ENCODE assay signal across 26 cellular contexts in genomic region chr3:100804631-100805030, GRCh38.
"Had no signal": no experiment of that assay in that cellular context is flagged by ENCODE, and none has a peak within 500 bp of the region (broad histone marks: within the 10 kb centered on the region; RNA-seq: fewer than 3 reads in every experiment).

No MANE protein-coding gene starts in this region.

- H3K9me3 Mint-ChIP-seq: natural killer cell treated with Interleukin-12 subunit alpha and Interleukin-12 subunit beta and Interleukin-15 and Interleukin-18, amount 100 ng/mL, for 72 hours; neural progenitor cell; stimulated activated effector memory CD8-positive, alpha-beta T cell treated with anti-CD3 and anti-CD28 coated beads, Interleukin-12 subunit alpha, Interleukin-12 subunit beta, amount 100 ng/mL, for 72 hours; stimulated activated naive B cell treated with anti-CD40 and anti-IgM and Interleukin-4, amounts not matched to agents 10 μg/mL and 1 μg/mL and 100 μg/mL, for 72 hours; stimulated activated naive CD8-positive, alpha-beta T cell treated with anti-CD3 and anti-CD28 coated beads, Interleukin-15, Interleukin-2, amounts not matched to agents 100 ng/mL and 50 ng/mL, for 24 hours had no signal

- H3K9me3 ChIP-seq: ovary, psoas muscle, right lobe of liver, sigmoid colon, stomach, thoracic aorta, thyroid gland, tibial nerve, upper lobe of left lung, vagina had no signal

- H3K4me2 ChIP-seq: neural progenitor cell had no signal

- H3K4me3 Mint-ChIP-seq: natural killer cell treated with Interleukin-12 subunit alpha and Interleukin-12 subunit beta and Interleukin-15 and Interleukin-18, amount 100 ng/mL, for 72 hours; neural progenitor cell; stimulated activated effector memory CD8-positive, alpha-beta T cell treated with anti-CD3 and anti-CD28 coated beads, Interleukin-12 subunit alpha, Interleukin-12 subunit beta, amount 100 ng/mL, for 72 hours; stimulated activated naive B cell treated with anti-CD40 and anti-IgM and Interleukin-4, amounts not matched to agents 10 μg/mL and 1 μg/mL and 100 μg/mL, for 72 hours; stimulated activated naive CD8-positive, alpha-beta T cell treated with anti-CD3 and anti-CD28 coated beads, Interleukin-15, Interleukin-2, amounts not matched to agents 100 ng/mL and 50 ng/mL, for 24 hours had no signal

- FAIRE-seq: small intestine had no signal

- H3K9ac ChIP-seq: neural progenitor cell, parathyroid adenoma had no signal

- H3K79me2 ChIP-seq: parathyroid adenoma had no signal

- H3K36me3 ChIP-seq: neural progenitor cell, ovary, right lobe of liver, thoracic aorta, thyroid gland, upper lobe of left lung, vagina had no signal

- H3K36me3 Mint-ChIP-seq: natural killer cell treated with Interleukin-12 subunit alpha and Interleukin-12 subunit beta and Interleukin-15 and Interleukin-18, amount 100 ng/mL, for 72 hours; neural progenitor cell; stimulated activated effector memory CD8-positive, alpha-beta T cell treated with anti-CD3 and anti-CD28 coated beads, Interleukin-12 subunit alpha, Interleukin-12 subunit beta, amount 100 ng/mL, for 72 hours; stimulated activated naive B cell treated with anti-CD40 and anti-IgM and Interleukin-4, amounts not matched to agents 10 μg/mL and 1 μg/mL and 100 μg/mL, for 72 hours had no signal

- DNase-seq: occipital lobe; ovary; posterior cingulate gyrus; psoas muscle; right cardiac atrium; right lobe of liver; sigmoid colon; small intestine; stimulated activated CD4-positive, alpha-beta T cell treated with anti-CD3 and anti-CD28 coated beads, Interleukin-15, amount 100 ng/mL, for 24 hours; stimulated activated CD4-positive, alpha-beta T cell treated with anti-CD3 and anti-CD28 coated beads, Interleukin-2, amount 100 ng/mL, for 24 hours; stimulated activated CD4-positive, alpha-beta T cell treated with anti-CD3 and anti-CD28 coated beads, Interleukin-2, amount 100 ng/mL, for 48 hours; stimulated activated CD4-positive, alpha-beta T cell treated with anti-CD3 and anti-CD28 coated beads, Interleukin-4, amount 100 ng/mL, for 24 hours; stimulated activated naive B cell treated with anti-CD40 and anti-IgM and Interleukin-4, amounts not matched to agents 10 μg/mL and 1 μg/mL and 100 μg/mL, for 72 hours; stimulated activated naive CD4-positive, alpha-beta T cell treated with Interleukin-2 at 50 U/mL for 16 hours; stomach; thyroid gland; trophoblast cell; upper lobe of left lung had no signal

- H2AFZ ChIP-seq: neural progenitor cell, parathyroid adenoma had no signal

- H3K27me3 ChIP-seq: neural progenitor cell, ovary, right lobe of liver, sigmoid colon, stomach, thyroid gland, tibial nerve, upper lobe of left lung, vagina had no signal

- H3K27ac ChIP-seq: neural progenitor cell, ovary, parathyroid adenoma, psoas muscle, right lobe of liver, sigmoid colon, stomach, thoracic aorta, thyroid gland, tibial nerve, upper lobe of left lung, vagina had no signal

- H3K4me3 ChIP-seq: neural progenitor cell, ovary, psoas muscle, right lobe of liver, sigmoid colon, stomach, thoracic aorta, thyroid gland, tibial nerve, upper lobe of left lung, vagina had no signal

- H3K4me1 ChIP-seq: neural progenitor cell, parathyroid adenoma, psoas muscle, right lobe of liver, sigmoid colon, stomach, thyroid gland, tibial nerve, upper lobe of left lung, vagina had no signal

- ATAC-seq: natural killer cell treated with Interleukin-12 subunit alpha and Interleukin-12 subunit beta and Interleukin-15 and Interleukin-18, amount 100 ng/mL, for 72 hours; psoas muscle; right cardiac atrium; right lobe of liver; stimulated activated effector memory CD8-positive, alpha-beta T cell treated with anti-CD3 and anti-CD28 coated beads, Interleukin-12 subunit alpha, Interleukin-12 subunit beta, amount 100 ng/mL, for 72 hours; stimulated activated naive B cell treated with anti-CD40 and anti-IgM and Interleukin-4, amounts not matched to agents 10 μg/mL and 1 μg/mL and 100 μg/mL, for 72 hours had no signal

- H3K4me1 Mint-ChIP-seq: neural progenitor cell; stimulated activated effector memory CD8-positive, alpha-beta T cell treated with anti-CD3 and anti-CD28 coated beads, Interleukin-12 subunit alpha, Interleukin-12 subunit beta, amount 100 ng/mL, for 72 hours; stimulated activated naive B cell treated with anti-CD40 and anti-IgM and Interleukin-4, amounts not matched to agents 10 μg/mL and 1 μg/mL and 100 μg/mL, for 72 hours had no signal
